Comparison of ENCODE assay signal across 13 cellular contexts in the genomic region with DNA sequence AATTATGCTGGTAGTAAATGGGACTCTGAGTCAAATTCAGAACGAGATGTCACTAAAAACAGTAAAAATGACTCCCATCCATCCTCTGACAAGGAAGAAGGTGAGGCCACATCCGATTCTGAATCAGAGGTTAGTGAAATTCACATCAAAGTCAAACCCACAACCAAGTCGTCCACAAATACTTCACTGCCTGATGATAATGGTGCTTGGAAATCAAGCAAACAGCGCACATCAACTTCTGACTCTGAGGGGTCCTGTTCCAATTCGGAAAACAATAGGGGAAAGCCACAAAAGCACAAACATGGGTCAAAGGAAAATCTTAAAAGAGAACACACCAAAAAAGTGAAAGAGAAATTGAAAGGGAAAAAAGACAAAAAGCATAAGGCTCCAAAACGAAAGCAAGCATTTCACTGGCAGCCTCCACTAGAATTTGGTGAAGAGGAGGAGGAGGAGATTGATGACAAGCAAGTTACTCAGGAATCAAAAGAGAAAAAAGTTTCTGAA. TPM values are rescaled to one million over a fixed set of nuclear protein-coding genes. Genes with fewer than 3 reads are reported as not detected.
A peak's percentile ranks its signal among the peaks of the same experiment; 100 is the strongest.
DNase-seq lines count a peak whose midpoint lies in the region; ATAC-seq and TF ChIP-seq lines count a peak whose summit lies in the region.
"Had no signal": no experiment of that assay in that cellular context is flagged by ENCODE, and none has a peak within 500 bp of the region (broad histone marks: within the 10 kb centered on the region; RNA-seq: fewer than 3 reads in every experiment).

No MANE protein-coding gene starts in this region.

- ATAC-seq in HG03460 (IDR thresholded peaks at IDR 0.05; ENCODE audit: unreplicated experiment), result no peak
- ATAC-seq: gastrocnemius medialis had no signal

- H3K27ac ChIP-seq in temporal lobe (ENCODE audit: low read depth, low read length), result peak overlapping the region; percentile 28

- no peak for TF ChIP-seq CTCF in GM10266 (IDR thresholded peaks at IDR 0.05; ENCODE audit: control insufficient read depth, insufficient read depth, low read depth, missing control alignments)

- DNase-seq in activated effector memory CD4-positive, alpha-beta T cell treated with anti-CD3 and anti-CD28 coated beads, Interleukin-2, amount 50 U/mL, for 16 hours, result peak; percentile 73
- DNase-seq in activated effector memory CD4-positive, alpha-beta T cell treated with Interleukin-2 at 50 U/mL for 16 hours, result no peak
- peak in 3 of 5 donors; percentile 20 to 88 (median 38) for DNase-seq in T-helper 1 cell
- peak; percentile 26 for DNase-seq in effector CD4-positive, alpha-beta T cell
- no peak for DNase-seq in GM10266 (ENCODE audit: extremely low spot score)
- DNase-seq in cerebellar nuclear complex (lab: John Stamatoyannopoulos, UW), result no peak
- DNase-seq: gastrocnemius medialis; KG1; NCI-H345; stimulated activated CD8-positive, alpha-beta memory T cell treated with anti-CD3 and anti-CD28 coated beads, Interleukin-4, amount 100 ng/mL, for 48 hours had no signal

RNA-seq across cellular contexts. Expression of a gene that starts 15.1 kb away (rescaled TPM):
- total RNA-seq in temporal lobe, result 14.0 TPM

RNA-seq across cellular contexts. Expression of a gene that starts 37.9 kb away (rescaled TPM):
- 93.7 TPM for total RNA-seq in temporal lobe

RNA-seq across cellular contexts. Expression of a gene that starts 46.9 kb away (rescaled TPM):
- total RNA-seq in temporal lobe, result not detected
- total RNA-seq: lung microvascular endothelial cell had no signal

RNA-seq across cellular contexts. Expression of a gene that starts 47.7 kb away (rescaled TPM):
- total RNA-seq in temporal lobe, result 22.9 TPM

RNA-seq across cellular contexts. Expression of a gene that starts 56.6 kb away (rescaled TPM):
- total RNA-seq in temporal lobe, result 46.2 TPM

Comparison
In these comparisons a context has a peak if more than half of its experiments do, and no peak if none do; other contexts are left out.
1. DNase-seq: peak in activated effector memory CD4-positive, alpha-beta T cell treated with anti-CD3 and anti-CD28 coated beads, Interleukin-2, amount 50 U/mL, for 16 hours (single experiment), T-helper 1 cell (3 of 5) and effector CD4-positive, alpha-beta T cell (single experiment); none in activated effector memory CD4-positive, alpha-beta T cell treated with Interleukin-2 at 50 U/mL for 16 hours (single experiment), GM10266 (single experiment) and cerebellar nuclear complex (0 of 2).